ENCODE assay signal across 34 cellular contexts in the genomic region with DNA sequence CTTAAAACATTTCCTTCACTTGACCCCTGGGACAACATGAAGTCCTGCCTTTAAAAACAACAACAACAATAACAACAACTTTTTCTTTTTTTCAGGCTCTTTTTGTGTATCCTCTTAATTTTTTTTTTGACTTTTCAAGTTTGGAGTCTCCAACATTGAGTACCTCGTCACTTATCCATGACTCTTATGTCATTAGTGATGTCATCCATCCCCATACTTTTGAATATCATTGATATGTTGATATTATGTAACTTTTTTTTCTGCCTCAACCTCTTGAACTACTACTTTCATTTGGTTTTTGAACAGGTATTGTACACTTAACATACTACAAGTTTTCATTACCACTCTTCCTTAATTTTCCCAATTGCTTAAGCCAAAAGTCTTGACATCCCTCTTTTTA.
DNase-seq lines count a peak whose midpoint lies in the region; ATAC-seq, FAIRE-seq and TF ChIP-seq lines count a peak whose summit lies in the region.
"Had no signal": no experiment of that assay in that cellular context is flagged by ENCODE, and none has a peak within 500 bp of the region (broad histone marks: within the 10 kb centered on the region; RNA-seq: fewer than 3 reads in every experiment).

No MANE protein-coding gene starts in this region.

- H3K4me2 ChIP-seq in HepG2 (ENCODE audit: low read depth, low read length), result no peak overlapping the region
- H3K4me2 ChIP-seq: A549; BLaER1; BLaER1 treated with 17β-estradiol and CSF1 and Interleukin-3, amounts not matched to agents 10 nM and 100 nM had no signal

- DNase-seq in HepG2 (ENCODE audit: low spot score) (no peak), right lobe of liver (no peak), Calu3 (no peak), MCF 10A (ENCODE audit: unreplicated experiment) (no peak), urothelium cell line (ENCODE audit: low spot score) (no peak)
- DNase-seq: 8988T; ACHN; AML-193; BE2C; C1 segment of cervical spinal cord; Caco-2; CD4-positive, alpha-beta memory T cell; CD4-positive, alpha-beta T cell; CD4-positive, CD25-positive, alpha-beta regulatory T cell; CD8-positive, alpha-beta memory T cell; CD8-positive, alpha-beta T cell; COR-L47; DMS 273 treated with DMSO at 0.1 percent for 48 hours; DMS153; DMS53; DMS79; DMS79 treated with DMSO at 0.1 percent for 48 hours; DND-41; EL had no signal

- H3K4me1 ChIP-seq in HepG2 (ENCODE audit: insufficient read depth, low read length) (peaks cover 8% of the 10 kb centered on the region; the same call in 1 of the 2 replicates), right lobe of liver (no peaks in the 10 kb centered on the region), HEK293 (ENCODE audit: control insufficient read depth, insufficient read depth, low read length) (no peaks in the 10 kb centered on the region)
- H3K4me1 ChIP-seq: BE2C; BLaER1; BLaER1 treated with 17β-estradiol and CSF1 and Interleukin-3, amounts not matched to agents 10 nM and 100 nM; Caco-2 had no signal

- H3K36me3 ChIP-seq in HepG2 (replicated peaks in 1 of 2; ENCODE audit: control insufficient read depth in 1 of 2, insufficient read depth in 2 of 2, low read length in 2 of 2) (no peaks in the 10 kb centered on the region), right lobe of liver (no peaks in the 10 kb centered on the region), HEK293 (ENCODE audit: control insufficient read depth in 2 of 2, insufficient read depth in 1 of 2, low read length in 2 of 2) (no peaks in the 10 kb centered on the region)
- H3K36me3 ChIP-seq: BE2C; BLaER1; BLaER1 treated with 17β-estradiol and CSF1 and Interleukin-3, amounts not matched to agents 10 nM and 100 nM had no signal

- WGBS in HepG2 (ENCODE audit: low lambda C conversion rate), result 5% methylated on average over 1 of the region's 1 CpG
- 64% methylated on average over 1 of the region's 1 CpG for WGBS in right lobe of liver (ENCODE audit: insufficient coverage, low coverage, low lambda C conversion rate, missing lambda C conversion rate)

- POLR2A ChIA-PET in HepG2 (lab: Yijun Ruan, JAX) (no interaction called here), HEK293 (lab: Yijun Ruan, JAX) (no interaction called here), MCF 10A (lab: Yijun Ruan, JAX) (no interaction called here)

- CTCF ChIA-PET in HepG2 (lab: Yijun Ruan, JAX; ENCODE audit: low intra/inter-chr PET ratio, low total read pairs) (no interaction called here), Calu3 (lab: Charles Lee) (interaction anchor here (0.6 kb wide), 1 partner anchor 249 kb away, joined by 3 read pairs; no protein-coding TSS in a partner anchor), HEK293 (lab: Yijun Ruan, JAX) (no interaction called here), MCF 10A (lab: Yijun Ruan, JAX) (no interaction called here)

- H3K36me3 Mint-ChIP-seq in Calu3 (ENCODE audit: insufficient read depth, unreplicated experiment) (no peaks in the 10 kb centered on the region), MCF 10A (ENCODE audit: insufficient read depth, unreplicated experiment) (no peaks in the 10 kb centered on the region)
- H3K36me3 Mint-ChIP-seq: CD14-positive monocyte; CD4-positive, alpha-beta memory T cell; CD4-positive, CD25-positive, alpha-beta regulatory T cell; CD8-positive, alpha-beta memory T cell; CD8-positive, alpha-beta T cell had no signal

- H2AFZ ChIP-seq in HepG2 (ENCODE audit: low read length), result no peak overlapping the region

- H3K27ac Mint-ChIP-seq in Calu3 (ENCODE audit: unreplicated experiment) (peak overlapping the region; percentile 24), MCF 10A (ENCODE audit: low read depth, unreplicated experiment) (no peak overlapping the region)
- H3K27ac Mint-ChIP-seq: B cell; CD14-positive monocyte; CD4-positive, alpha-beta memory T cell; CD4-positive, alpha-beta T cell; CD4-positive, CD25-positive, alpha-beta regulatory T cell; CD8-positive, alpha-beta memory T cell; CD8-positive, alpha-beta T cell had no signal

- H3K4me3 Mint-ChIP-seq in Calu3 (ENCODE audit: low read depth, unreplicated experiment) (no peak overlapping the region), MCF 10A (ENCODE audit: unreplicated experiment) (no peak overlapping the region)
- H3K4me3 Mint-ChIP-seq: B cell; CD14-positive monocyte; CD4-positive, alpha-beta memory T cell; CD4-positive, alpha-beta T cell; CD4-positive, CD25-positive, alpha-beta regulatory T cell; CD8-positive, alpha-beta memory T cell; CD8-positive, alpha-beta T cell had no signal

- H3K4me1 Mint-ChIP-seq in Calu3 (ENCODE audit: low read depth, unreplicated experiment) (peaks cover 41% of the 10 kb centered on the region), MCF 10A (ENCODE audit: insufficient read depth, unreplicated experiment) (no peaks in the 10 kb centered on the region)
- H3K4me1 Mint-ChIP-seq: B cell; CD14-positive monocyte; CD4-positive, alpha-beta memory T cell; CD4-positive, CD25-positive, alpha-beta regulatory T cell; CD8-positive, alpha-beta memory T cell had no signal

- FAIRE-seq in HepG2 (lab: Jason Lieb, UNC) (no peak), urothelium cell line (lab: Jason Lieb, UNC) (no peak)
- FAIRE-seq: A204.1, A549, D721Med had no signal

- in situ Hi-C loops in HepG2 (cut with HindIII; ENCODE audit: extremely low pct_ligation_motif_present, low pct_unique_long_range_greater_than_20kb), result no loop called here

- H3K9me3 ChIP-seq in HepG2 (ENCODE audit: low read length) (no peaks in the 10 kb centered on the region), right lobe of liver (no peaks in the 10 kb centered on the region), HEK293 (ENCODE audit: control insufficient read depth, insufficient read depth, low read depth, low read length) (no peaks in the 10 kb centered on the region)
- H3K9me3 ChIP-seq: BE2C, BLaER1, Caco-2 had no signal

- peaks cover 6% of the 10 kb centered on the region for H3K9me3 Mint-ChIP-seq in Calu3 (ENCODE audit: low read depth, unreplicated experiment)
- no peaks in the 10 kb centered on the region for H3K9me3 Mint-ChIP-seq in MCF 10A (ENCODE audit: unreplicated experiment)
- H3K9me3 Mint-ChIP-seq: CD4-positive, alpha-beta memory T cell; CD4-positive, alpha-beta T cell; CD8-positive, alpha-beta memory T cell; CD8-positive, alpha-beta T cell had no signal

- H3K4me3 ChIP-seq in HepG2 (replicated peaks in 1 of 3; ENCODE audit: insufficient read depth in 1 of 3, low read depth in 2 of 3, low read length in 3 of 3), result no peak overlapping the region
- H3K4me3 ChIP-seq in right lobe of liver, result no peak overlapping the region
- H3K4me3 ChIP-seq in HEK293 (ENCODE audit: low read depth, low read length), result no peak overlapping the region
- H3K4me3 ChIP-seq: A549; BLaER1; BLaER1 treated with 17β-estradiol and CSF1 and Interleukin-3, amounts not matched to agents 10 nM and 100 nM had no signal

- no peak for TF ChIP-seq RAD21 in HepG2 (CRISPR knock-in tag; IDR thresholded peaks at IDR 0.05)

- ATAC-seq in HepG2, result no peak
- no peak for ATAC-seq in right lobe of liver
- ATAC-seq: A549; CD8-positive, alpha-beta T cell had no signal

- intact Hi-C loops in HepG2 (cut with micrococcal nuclease; ENCODE audit: unreplicated experiment) (no loop called here), right lobe of liver (cut with DNase I) (no loop called here), Calu3 (cut with micrococcal nuclease; ENCODE audit: unreplicated experiment) (no loop called here), MCF 10A (cut with micrococcal nuclease) (no loop called here)

- H3K27me3 Mint-ChIP-seq in Calu3 (ENCODE audit: unreplicated experiment) (no peaks in the 10 kb centered on the region), MCF 10A (ENCODE audit: insufficient read depth, unreplicated experiment) (no peaks in the 10 kb centered on the region)
- H3K27me3 Mint-ChIP-seq: B cell; CD4-positive, alpha-beta memory T cell; CD4-positive, alpha-beta T cell; CD4-positive, CD25-positive, alpha-beta regulatory T cell had no signal

- TF ChIP-seq CTCF in HepG2 (CRISPR knock-in tag; IDR thresholded peaks at IDR 0.05) (no peak), right lobe of liver (IDR thresholded peaks at IDR 0.05) (no peak), Calu3 (IDR thresholded peaks at IDR 0.05; ENCODE audit: unreplicated experiment) (no peak), HEK293 (tag by site-specific recombination; IDR thresholded peaks at IDR 0.05) (no peak), MCF 10A (IDR thresholded peaks at IDR 0.05; ENCODE audit: unreplicated experiment) (no peak)

- H4K20me1 ChIP-seq in HepG2 (ENCODE audit: insufficient read depth, low read length), result no peaks in the 10 kb centered on the region
- H4K20me1 ChIP-seq: BLaER1; BLaER1 treated with 17β-estradiol and CSF1 and Interleukin-3, amounts not matched to agents 10 nM and 100 nM had no signal

- no peak overlapping the region for H3K27ac ChIP-seq in HepG2 (ENCODE audit: extremely low read length, insufficient read depth, low read length)
- H3K27ac ChIP-seq in right lobe of liver, result no peak overlapping the region
- H3K27ac ChIP-seq in HEK293 (ENCODE audit: extremely low read depth, low read depth, low read length), result no peak overlapping the region
- H3K27ac ChIP-seq: 22Rv1; BLaER1; BLaER1 treated with 17β-estradiol and CSF1 and Interleukin-3, amounts not matched to agents 10 nM and 100 nM; C4-2B had no signal

- no peak overlapping the region for H3K9ac ChIP-seq in HepG2 (ENCODE audit: insufficient read depth, low read depth, low read length)
- H3K9ac ChIP-seq: BLaER1; BLaER1 treated with 17β-estradiol and CSF1 and Interleukin-3, amounts not matched to agents 10 nM and 100 nM had no signal

- no peak for TF ChIP-seq POLR2A in HepG2 (IDR thresholded peaks at IDR 0.05; ENCODE audit: insufficient read depth in 1 of 2, low read depth in 2 of 2, low read length in 2 of 2)
- no peak for TF ChIP-seq POLR2A in right lobe of liver (IDR thresholded peaks at IDR 0.05)

- H3K27me3 ChIP-seq in HepG2 (ENCODE audit: control insufficient read depth in 1 of 2, insufficient read depth in 2 of 2, low read length in 2 of 2) (no peaks in the 10 kb centered on the region), right lobe of liver (no peaks in the 10 kb centered on the region)
- H3K27me3 ChIP-seq: BE2C; BLaER1; BLaER1 treated with 17β-estradiol and CSF1 and Interleukin-3, amounts not matched to agents 10 nM and 100 nM had no signal

- H3K79me2 ChIP-seq in HepG2 (ENCODE audit: insufficient read depth, low read length), result no peaks in the 10 kb centered on the region

- BruUV-seq in HepG2 (replicated peaks; lab: Mats Ljungman, UMichigan) (no TSS peak), Calu3 (replicated peaks; lab: Mats Ljungman, UMichigan) (no TSS peak), MCF 10A (replicated peaks; lab: Mats Ljungman, UMichigan) (no TSS peak)

- TF ChIP-seq EP300 in HepG2 (IDR thresholded peaks at IDR 0.05; ENCODE audit: low read depth in 2 of 2, low read length in 2 of 2) (no peak), HepG2 (CRISPR knock-in tag; IDR thresholded peaks at IDR 0.05; ENCODE audit: borderline replicate concordance) (no peak)

TF ChIP-seq in HepG2, 621 proteins besides CTCF, POLR2A, EP300 and RAD21 (continues in another document):
- TF ChIP-seq CREB1 (IDR thresholded peaks at IDR 0.05), result peak; percentile 77
- TF ChIP-seq CREB1 (CRISPR knock-in tag; IDR thresholded peaks at IDR 0.05), result no peak

TF ChIP-seq in HEK293, 187 proteins besides CTCF, POLR2A, EP300 and RAD21 (continues in another document):
- no peak for TF ChIP-seq ZNF837 (tag by site-specific recombination; IDR thresholded peaks at IDR 0.05)

Comparison
In these comparisons a context has a peak if more than half of its experiments do, and no peak if none do; other contexts are left out.
1. Of the 63 proteins assayed by ChIP-seq in both HepG2 and HEK293: peak only in HepG2: none; only in HEK293: ATF2; in both: none; in neither: 62.